8 cellular contexts compared by ENCODE assay signal in the genomic region with DNA sequence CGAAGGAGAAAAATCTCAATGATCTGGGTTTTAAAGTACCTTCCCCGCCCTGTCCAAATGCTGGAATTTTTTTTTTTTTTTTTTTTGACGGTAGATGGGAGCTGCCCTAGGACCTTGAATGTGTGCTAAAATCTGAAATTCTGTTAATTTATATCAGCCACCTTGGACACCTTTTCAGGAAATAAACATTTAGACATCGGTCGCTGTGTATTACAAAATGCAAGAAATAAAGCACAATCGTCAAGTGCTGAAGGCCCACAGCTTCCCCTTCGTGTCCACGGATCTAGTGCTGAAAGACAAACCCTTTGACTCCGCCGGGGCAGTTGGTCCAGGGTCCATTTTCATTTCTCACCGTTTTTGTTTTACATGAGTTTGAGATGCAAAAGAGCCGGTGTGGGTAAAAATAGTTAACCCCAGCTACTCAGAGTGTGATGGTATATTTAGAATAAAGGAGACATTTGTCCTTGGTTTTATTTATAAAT.
A peak's percentile ranks its signal among the peaks of the same experiment; 100 is the strongest.
DNase-seq lines count a peak whose midpoint lies in the region; ATAC-seq and TF ChIP-seq lines count a peak whose summit lies in the region.

No MANE protein-coding gene starts in this region.

- peaks cover 5% of the 10 kb centered on the region for H3K36me3 Mint-ChIP-seq in activated CD8-positive, alpha-beta T cell treated with anti-CD3 and anti-CD28 coated beads for 36 hours (ENCODE audit: low read depth)
- no peaks in the 10 kb centered on the region for H3K36me3 Mint-ChIP-seq in natural killer cell treated with Interleukin-12 subunit alpha and Interleukin-12 subunit beta and Interleukin-15 and Interleukin-18, amount 100 ng/mL, for 72 hours

- POLR2A ChIA-PET in activated CD8-positive, alpha-beta T cell treated with anti-CD3 and anti-CD28 coated beads for 36 hours (lab: Charles Lee), result interaction anchor here (0.6 to 6.3 kb wide), 19 partner anchors 10 to 208 kb away, joined by 3 to 226 read pairs (median 11); partner anchors contain the start of gene CHD2

- H3K27me3 Mint-ChIP-seq in activated CD8-positive, alpha-beta T cell treated with anti-CD3 and anti-CD28 coated beads for 36 hours, result no peaks in the 10 kb centered on the region
- no peaks in the 10 kb centered on the region for H3K27me3 Mint-ChIP-seq in natural killer cell treated with Interleukin-12 subunit alpha and Interleukin-12 subunit beta and Interleukin-15 and Interleukin-18, amount 100 ng/mL, for 72 hours

- H3K4me1 Mint-ChIP-seq in activated CD8-positive, alpha-beta T cell treated with anti-CD3 and anti-CD28 coated beads for 36 hours (ENCODE audit: low read depth), result peaks cover 41% of the 10 kb centered on the region
- peaks cover 23 to 32% of the 10 kb centered on the region in 2 donors for H3K4me1 Mint-ChIP-seq in natural killer cell treated with Interleukin-12 subunit alpha and Interleukin-12 subunit beta and Interleukin-15 and Interleukin-18, amount 100 ng/mL, for 72 hours (ENCODE audit: low read depth in 2 of 2)

- DNase-seq in NCI-H1417 (lab: John Stamatoyannopoulos, UW), result peak; percentile 61 to 92 (median 73)
- no peak for DNase-seq in NCI-H1417 treated with DMSO at 0.1 percent for 48 hours (lab: John Stamatoyannopoulos, UW)
- peak; percentile 57 for DNase-seq in LHCN-M2 (ENCODE audit: low read depth)
- peak; percentile 61 for DNase-seq in activated CD8-positive, alpha-beta T cell treated with anti-CD3 and anti-CD28 coated beads for 36 hours
- DNase-seq in fibroblast of peridontal ligament (ENCODE audit: extremely low read depth), result peak; percentile 58
- no peak for DNase-seq in natural killer cell treated with Interleukin-12 subunit alpha and Interleukin-12 subunit beta and Interleukin-15 and Interleukin-18, amount 100 ng/mL, for 72 hours (ENCODE audit: low spot score)

- intact Hi-C loops in activated CD8-positive, alpha-beta T cell treated with anti-CD3 and anti-CD28 coated beads for 36 hours (cut with micrococcal nuclease), result loop anchor here (1.0 to 2.0 kb wide), 2 partner anchors 72 to 99 kb away; no protein-coding TSS in a partner anchor

- CTCF ChIA-PET in activated CD8-positive, alpha-beta T cell treated with anti-CD3 and anti-CD28 coated beads for 36 hours (lab: Charles Lee), result interaction anchor here (1.0 to 5.1 kb wide), 16 partner anchors 11 to 133 kb away, joined by 3 to 60 read pairs (median 12); partner anchors contain the start of gene CHD2

- no peak for TF ChIP-seq CTCF in activated CD8-positive, alpha-beta T cell treated with anti-CD3 and anti-CD28 coated beads for 36 hours (IDR thresholded peaks at IDR 0.05)

- H3K4me3 Mint-ChIP-seq in activated CD8-positive, alpha-beta T cell treated with anti-CD3 and anti-CD28 coated beads for 36 hours, result peak overlapping the region; percentile 82
- H3K4me3 Mint-ChIP-seq in natural killer cell treated with Interleukin-12 subunit alpha and Interleukin-12 subunit beta and Interleukin-15 and Interleukin-18, amount 100 ng/mL, for 72 hours, result peak overlapping the region; percentile 89

- ATAC-seq in activated CD8-positive, alpha-beta T cell treated with anti-CD3 and anti-CD28 coated beads for 36 hours, result no peak
- no peak for ATAC-seq in natural killer cell treated with Interleukin-12 subunit alpha and Interleukin-12 subunit beta and Interleukin-15 and Interleukin-18, amount 100 ng/mL, for 72 hours
- no peak for ATAC-seq in HG03196 (IDR thresholded peaks at IDR 0.05; ENCODE audit: unreplicated experiment)
- no peak for ATAC-seq in GM18867 (IDR thresholded peaks at IDR 0.05; ENCODE audit: unreplicated experiment)

- H3K9me3 Mint-ChIP-seq in activated CD8-positive, alpha-beta T cell treated with anti-CD3 and anti-CD28 coated beads for 36 hours, result no peaks in the 10 kb centered on the region
- H3K9me3 Mint-ChIP-seq in natural killer cell treated with Interleukin-12 subunit alpha and Interleukin-12 subunit beta and Interleukin-15 and Interleukin-18, amount 100 ng/mL, for 72 hours, result no peaks in the 10 kb centered on the region

- peak overlapping the region; percentile 99 for H3K27ac Mint-ChIP-seq in activated CD8-positive, alpha-beta T cell treated with anti-CD3 and anti-CD28 coated beads for 36 hours
- H3K27ac Mint-ChIP-seq in natural killer cell treated with Interleukin-12 subunit alpha and Interleukin-12 subunit beta and Interleukin-15 and Interleukin-18, amount 100 ng/mL, for 72 hours, result peak overlapping the region; percentile 84 to 98

Comparison
In these comparisons a context has a peak if more than half of its experiments do, and no peak if none do; other contexts are left out.
1. DNase-seq: peak in NCI-H1417 (3 of 3), LHCN-M2 (single experiment), activated CD8-positive, alpha-beta T cell treated with anti-CD3 and anti-CD28 coated beads for 36 hours (single experiment) and fibroblast of peridontal ligament (single experiment); none in NCI-H1417 treated with DMSO at 0.1 percent for 48 hours (single experiment) and natural killer cell treated with Interleukin-12 subunit alpha and Interleukin-12 subunit beta and Interleukin-15 and Interleukin-18, amount 100 ng/mL, for 72 hours (single experiment).